Comparison of ENCODE assay signal across 11 cellular contexts in the genomic region with DNA sequence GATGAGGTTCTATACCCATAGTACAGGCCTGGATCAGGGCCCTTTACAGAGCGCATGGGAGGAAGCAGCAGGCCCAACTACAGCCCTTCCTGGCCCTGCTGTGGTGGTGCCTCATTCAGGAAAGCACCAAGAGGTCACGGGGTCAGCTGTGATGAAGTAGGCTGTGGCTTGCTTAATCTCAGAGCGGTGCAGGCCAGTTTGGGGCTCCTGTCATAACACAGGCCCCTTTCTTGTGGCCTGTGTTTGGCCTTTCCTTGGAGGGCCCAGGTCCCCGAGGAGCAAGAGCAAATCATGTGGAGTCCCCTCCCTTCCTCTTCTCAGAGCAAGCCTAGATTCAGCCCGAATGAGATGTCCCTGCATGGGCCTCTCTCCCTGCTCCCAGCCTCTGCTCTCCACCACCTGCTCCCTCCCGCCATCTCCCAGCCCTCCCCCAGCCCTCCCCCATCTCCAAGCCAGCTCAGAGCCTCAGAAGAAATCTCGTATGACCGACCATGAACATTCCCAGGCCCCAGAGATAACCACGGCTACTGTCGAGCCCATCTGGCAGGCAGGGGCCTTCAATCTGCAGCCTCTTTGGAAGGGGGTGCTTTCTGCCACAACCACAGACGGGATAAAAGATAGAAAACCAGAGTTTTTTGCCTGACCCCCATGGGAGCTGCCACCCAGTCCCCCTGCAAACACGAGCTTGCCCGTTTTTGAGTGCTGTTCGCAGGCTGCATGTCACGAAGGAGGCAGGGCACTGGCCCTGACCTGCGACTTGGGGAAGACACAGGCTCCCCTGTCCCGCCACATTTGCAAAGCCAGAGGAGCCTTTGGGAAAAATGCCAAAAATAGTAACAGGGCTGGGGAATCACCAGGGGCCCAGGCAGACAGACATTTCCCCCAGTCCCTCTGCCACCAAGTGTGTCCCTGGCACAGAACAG. TPM values are rescaled to one million over a fixed set of nuclear protein-coding genes. Genes with fewer than 3 reads are reported as not detected.
DNase-seq lines count a peak whose midpoint lies in the region; ATAC-seq, FAIRE-seq and TF ChIP-seq lines count a peak whose summit lies in the region.
"Had no signal": no experiment of that assay in that cellular context is flagged by ENCODE, and none has a peak within 500 bp of the region (broad histone marks: within the 10 kb centered on the region; RNA-seq: fewer than 3 reads in every experiment).

No MANE protein-coding gene starts in this region.

- H3K9me3 Mint-ChIP-seq in neural crest cell, result no peaks in the 10 kb centered on the region

- H3K4me3 ChIP-seq in NT2/D1 (ENCODE audit: insufficient read length, low read depth) (no peak overlapping the region), epithelial cell of proximal tubule (ENCODE audit: low read depth, low read length) (no peak overlapping the region), small intestine (ENCODE audit: low read depth in 1 of 2, low read length in 2 of 2) (no peak overlapping the region)

- no peaks in the 10 kb centered on the region for H3K9me3 ChIP-seq in NT2/D1 (ENCODE audit: insufficient read depth, low read length)
- H3K9me3 ChIP-seq in small intestine (ENCODE audit: control insufficient read depth, low read depth), result no peaks in the 10 kb centered on the region

- H3K9ac ChIP-seq in NT2/D1 (ENCODE audit: insufficient read length, low read depth), result peak overlapping the region; percentile 24

- H3K27me3 ChIP-seq in NT2/D1 (ENCODE audit: insufficient read depth, insufficient read length) (no peaks in the 10 kb centered on the region), small intestine (ENCODE audit: control insufficient read depth in 2 of 2, insufficient read depth in 2 of 2, low read length in 2 of 2) (no peaks in the 10 kb centered on the region)

- H3K27ac ChIP-seq in small intestine (ENCODE audit: low read depth in 1 of 2, low read length in 1 of 2), result no peak overlapping the region

- peaks cover 15% of the 10 kb centered on the region for H3K4me1 ChIP-seq in NT2/D1 (ENCODE audit: insufficient read depth, insufficient read length)
- no peaks in the 10 kb centered on the region for H3K4me1 ChIP-seq in small intestine (ENCODE audit: control insufficient read depth in 2 of 2, insufficient read depth in 1 of 2, low read depth in 1 of 2, low read length in 1 of 2)

- H3K27ac Mint-ChIP-seq in neural crest cell (ENCODE audit: unreplicated experiment), result peak overlapping the region; percentile 87

- no peak for ATAC-seq in HG02970 (IDR thresholded peaks at IDR 0.05; ENCODE audit: low FRiP score, unreplicated experiment)

- WGBS in small intestine, 3 donors, result 81 to 92% (median 90%) methylated on average over 17 of the region's 17 CpGs

- H3K27me3 Mint-ChIP-seq in neural crest cell (ENCODE audit: low read depth), result no peaks in the 10 kb centered on the region

- H3K4me3 Mint-ChIP-seq in neural crest cell, result no peak overlapping the region

- H3K4me1 Mint-ChIP-seq in neural crest cell, result peaks cover 45% of the 10 kb centered on the region

- DNase-seq in ELR (ENCODE audit: low read depth) (peak; percentile 82), NT2/D1 (ENCODE audit: low read depth, low spot score) (no peak), epithelial cell of proximal tubule (ENCODE audit: low read depth) (peak; percentile 16), neural crest cell (ENCODE audit: low read depth, low spot score) (peak; percentile 22), SW480 (ENCODE audit: low spot score) (no peak), cerebellar cortex (ENCODE audit: low spot score) (no peak), small intestine (no peak)
- DNase-seq: central memory CD4-positive, alpha-beta T cell; NCI-H1048; T1000 had no signal

- no peak for FAIRE-seq in small intestine (lab: Jason Lieb, UNC)

- peaks cover 4% of the 10 kb centered on the region for H3K36me3 Mint-ChIP-seq in neural crest cell (ENCODE audit: low read depth)

- peaks cover 32% of the 10 kb centered on the region for H3K36me3 ChIP-seq in NT2/D1 (ENCODE audit: insufficient read depth, insufficient read length, low read length)
- H3K36me3 ChIP-seq in small intestine (ENCODE audit: control insufficient read depth in 2 of 2, insufficient read depth in 2 of 2, low read length in 2 of 2), result no peaks in the 10 kb centered on the region

- TF ChIP-seq CTCF in epithelial cell of proximal tubule (conservative IDR thresholded peaks at IDR 0.05; ENCODE audit: low read depth, low read length) (no peak), neural crest cell (conservative IDR thresholded peaks at IDR 0.05) (no peak)

RNA-seq across cellular contexts. Expression of gene DUSP7, which starts 32.3 kb away (rescaled TPM):
- total RNA-seq in epithelial cell of proximal tubule, result 23.7 and 25.9 TPM in 2 replicates
- 24.2 and 24.3 TPM in 2 replicates for total RNA-seq in neural crest cell
- 1 to 10 TPM; 1.6 to 7.1 (median 1.8) TPM for polyA plus RNA-seq in small intestine

Comparison
In these comparisons a context has a peak if more than half of its experiments do, and no peak if none do; other contexts are left out.
1. DNase-seq: peak in ELR (single experiment), epithelial cell of proximal tubule (single experiment) and neural crest cell (single experiment); none in NT2/D1 (single experiment), SW480 (single experiment), cerebellar cortex (single experiment) and small intestine (single experiment).